ENCODE assay signal across 8 cellular contexts in genomic region chr20:10536531-10536930, GRCh38.
DNase-seq lines count a peak whose midpoint lies in the region; ATAC-seq and TF ChIP-seq lines count a peak whose summit lies in the region.

No MANE protein-coding gene starts in this region.

- no peak overlapping the region for H3K27ac ChIP-seq in endodermal cell (ENCODE audit: low read depth, low read length)
- no peak overlapping the region for H3K27ac ChIP-seq in thyroid gland

- peaks cover 5% of the 10 kb centered on the region for H3K36me3 Mint-ChIP-seq in endodermal cell (ENCODE audit: low read depth)

- H3K27me3 Mint-ChIP-seq in endodermal cell (ENCODE audit: insufficient read depth), result no peaks in the 10 kb centered on the region

- H3K27ac Mint-ChIP-seq in endodermal cell, result no peak overlapping the region

- H3K4me3 Mint-ChIP-seq in endodermal cell, result no peak overlapping the region

- H3K9ac ChIP-seq in endodermal cell (ENCODE audit: extremely low read depth, low read length, poor library complexity, severe bottlenecking), result no peak overlapping the region

- intact Hi-C loops in thyroid gland (cut with DNase I) (no loop called here), cardiac septum (cut with DNase I) (no loop called here)

- TF ChIP-seq CTCF in endodermal cell (conservative IDR thresholded peaks at IDR 0.05) (peak; percentile 82), thyroid gland (IDR thresholded peaks at IDR 0.05) (peak in 3 of 6 experiments; percentile 43 to 48 (median 46))

- H3K4me1 ChIP-seq in endodermal cell (ENCODE audit: control insufficient read depth, insufficient read depth, low read length), result peaks cover 11% of the 10 kb centered on the region
- peaks cover 0 to 13% of the 10 kb centered on the region in 2 donors for H3K4me1 ChIP-seq in thyroid gland

- 57 to 60% methylated on average over 4 of the region's 4 CpGs for WGBS in endodermal cell (ENCODE audit: insufficient coverage in 1 of 2, insufficient read length in 1 of 2), 2 experiments
- 27 to 38% methylated on average over 4 of the region's 4 CpGs for WGBS in thyroid gland, 2 donors

- no peak for ATAC-seq in HG02623 (IDR thresholded peaks at IDR 0.05; ENCODE audit: unreplicated experiment)
- ATAC-seq in activated CD4-positive, CD25-positive, alpha-beta regulatory T cell treated with anti-CD3 and anti-CD28 coated beads, Interleukin-2, amount 50 U/mL, for 24 hours, result no peak

- TF ChIP-seq POLR2A in thyroid gland (IDR thresholded peaks at IDR 0.05), result no peak

- peaks cover 15% of the 10 kb centered on the region for H3K4me1 Mint-ChIP-seq in endodermal cell

- no peaks in the 10 kb centered on the region for H3K36me3 ChIP-seq in endodermal cell (ENCODE audit: control insufficient read depth, insufficient read depth, low read length)
- no peaks in the 10 kb centered on the region for H3K36me3 ChIP-seq in thyroid gland

- no peaks in the 10 kb centered on the region for H3K27me3 ChIP-seq in endodermal cell (ENCODE audit: control insufficient read depth, insufficient read depth, low read length, poor library complexity, severe bottlenecking)
- H3K27me3 ChIP-seq in thyroid gland, result no peaks in the 10 kb centered on the region

- no peak overlapping the region for H3K4me3 ChIP-seq in endodermal cell (ENCODE audit: low read length)
- no peak overlapping the region for H3K4me3 ChIP-seq in thyroid gland (replicated peaks in 1 of 3)

- H3K9me3 ChIP-seq in endodermal cell (ENCODE audit: control insufficient read depth, low read length) (no peaks in the 10 kb centered on the region), thyroid gland (no peaks in the 10 kb centered on the region)

- H3K9me3 Mint-ChIP-seq in endodermal cell, result no peaks in the 10 kb centered on the region

- peak; percentile 21 for DNase-seq in activated naive CD4-positive, alpha-beta T cell treated with Interleukin-2 at 50 U/mL for 16 hours
- no peak for DNase-seq in activated naive CD4-positive, alpha-beta T cell (lab: John Stamatoyannopoulos, UW)
- peak; percentile 75 for DNase-seq in NCI-H748 (lab: John Stamatoyannopoulos, UW; ENCODE audit: unreplicated experiment)
- DNase-seq in endodermal cell, result peak; percentile 82
- DNase-seq in thyroid gland, result peak; percentile 41 to 52
- DNase-seq in cardiac septum (ENCODE audit: low spot score), result no peak

Comparison
In these comparisons a context has a peak if more than half of its experiments do, and no peak if none do; other contexts are left out.
1. DNase-seq: peak in activated naive CD4-positive, alpha-beta T cell treated with Interleukin-2 at 50 U/mL for 16 hours (single experiment), NCI-H748 (single experiment), endodermal cell (single experiment) and thyroid gland (2 of 2); none in activated naive CD4-positive, alpha-beta T cell (0 of 4) and cardiac septum (single experiment).